In genomic region chr1:218371927-218372672, GRCh38 we compare ENCODE assay signal across 9 cellular contexts. TPM values are rescaled to one million over a fixed set of nuclear protein-coding genes. Genes with fewer than 3 reads are reported as not detected.
DNase-seq lines count a peak whose midpoint lies in the region; ATAC-seq and FAIRE-seq lines count a peak whose summit lies in the region.
"Had no signal": no experiment of that assay in that cellular context is flagged by ENCODE, and none has a peak within 500 bp of the region (broad histone marks: within the 10 kb centered on the region; RNA-seq: fewer than 3 reads in every experiment).

No MANE protein-coding gene starts in this region.

- no peak for FAIRE-seq in small intestine (lab: Jason Lieb, UNC)

- ATAC-seq in GM21529 (IDR thresholded peaks at IDR 0.05; ENCODE audit: unreplicated experiment): no peak
- ATAC-seq in HG02970 (IDR thresholded peaks at IDR 0.05; ENCODE audit: low FRiP score, unreplicated experiment): no peak

- 62 to 74% (median 73%) methylated on average over 8 of the region's 8 CpGs for WGBS in small intestine, 3 donors

- peaks cover 0 to 4% of the 10 kb centered on the region in 2 donors for H3K4me1 ChIP-seq in small intestine (ENCODE audit: control insufficient read depth in 2 of 2, insufficient read depth in 1 of 2, low read depth in 1 of 2, low read length in 1 of 2)

- H3K27ac ChIP-seq in substantia nigra (ENCODE audit: low read depth, low read length, poor library complexity, severe bottlenecking) (peak overlapping the region; percentile 33), small intestine (ENCODE audit: low read depth in 1 of 2, low read length in 1 of 2) (no peak overlapping the region)
- H3K27ac ChIP-seq: neutrophil had no signal

- DNase-seq in NCI-H146 (lab: John Stamatoyannopoulos, UW) (peak; percentile 65), brain pericyte (ENCODE audit: low read depth, low spot score) (peak; percentile 71), kidney tubule cell (ENCODE audit: low spot score) (peak; percentile 45), substantia nigra (lab: John Stamatoyannopoulos, UW) (peak in 23 of 49 donors; percentile 7 to 60 (median 23)), DMS79 treated with DMSO at 0.1 percent for 48 hours (lab: John Stamatoyannopoulos, UW) (no peak), small intestine (no peak)

- no peak overlapping the region for H3K4me3 ChIP-seq in small intestine (ENCODE audit: low read depth in 1 of 2, low read length in 2 of 2)

- H3K36me3 ChIP-seq in small intestine (ENCODE audit: control insufficient read depth in 2 of 2, insufficient read depth in 2 of 2, low read length in 2 of 2): no peaks in the 10 kb centered on the region
- H3K36me3 ChIP-seq: neutrophil had no signal

- no peaks in the 10 kb centered on the region for H3K9me3 ChIP-seq in small intestine (ENCODE audit: control insufficient read depth, low read depth)
- H3K9me3 ChIP-seq: neutrophil had no signal

- no peaks in the 10 kb centered on the region for H3K27me3 ChIP-seq in small intestine (ENCODE audit: control insufficient read depth in 2 of 2, insufficient read depth in 2 of 2, low read length in 2 of 2)
- H3K27me3 ChIP-seq: neutrophil had no signal

RNA-seq across cellular contexts. Expression of gene TGFB2, which starts 27.0 kb away (rescaled TPM):
- under 1 TPM in 2 of 3 donors, not detected in 1; 0.49 to 0.81 TPM for polyA plus RNA-seq in small intestine

Comparison
In these comparisons a context has a peak if more than half of its experiments do, and no peak if none do; other contexts are left out.
1. DNase-seq: peak in NCI-H146 (single experiment), brain pericyte (single experiment) and kidney tubule cell (single experiment); none in DMS79 treated with DMSO at 0.1 percent for 48 hours (single experiment) and small intestine (single experiment).